Comparison of ENCODE assay signal across 21 cellular contexts in the genomic region with DNA sequence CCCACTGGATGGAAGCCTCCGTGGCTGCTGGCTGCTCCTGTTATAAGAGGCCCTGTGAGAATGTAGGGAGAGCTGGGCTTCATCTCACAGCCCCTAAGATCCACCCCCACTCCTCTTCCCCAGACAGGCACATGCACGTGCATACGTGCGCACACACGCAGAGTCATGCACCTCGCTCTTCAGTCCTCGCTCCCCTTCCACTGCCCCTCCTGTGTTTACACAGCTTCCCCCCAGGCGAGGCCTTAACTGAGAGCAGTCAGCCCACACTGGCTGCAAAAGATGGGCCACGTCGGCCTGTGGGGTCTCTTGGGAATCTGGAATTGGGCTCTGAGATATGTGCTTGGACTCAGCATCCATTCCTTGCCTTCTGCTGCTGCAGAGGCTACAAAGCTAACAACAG. TPM values are rescaled to one million over a fixed set of nuclear protein-coding genes. Genes with fewer than 3 reads are reported as not detected.
DNase-seq lines count a peak whose midpoint lies in the region; ATAC-seq, FAIRE-seq and TF ChIP-seq lines count a peak whose summit lies in the region.
"Had no signal": no experiment of that assay in that cellular context is flagged by ENCODE, and none has a peak within 500 bp of the region (broad histone marks: within the 10 kb centered on the region; RNA-seq: fewer than 3 reads in every experiment).

No MANE protein-coding gene starts in this region.

- H3K23ac ChIP-seq in mesenchymal stem cell (ENCODE audit: low read length in 2 of 2), result no peak overlapping the region

- DNase-seq in A549 (ENCODE audit: low read depth in 1 of 2, low spot score in 1 of 2) (no peak), GM23338 (ENCODE audit: low spot score) (no peak), WERI-Rb-1 (no peak), mesenchymal stem cell (peak; percentile 25), tibial artery (no peak), suprapubic skin (ENCODE audit: low spot score in 2 of 2) (no peak), NCI-H345 (lab: John Stamatoyannopoulos, UW) (no peak)
- DNase-seq: activated CD4-positive, CD25-positive, alpha-beta regulatory T cell treated with anti-CD3 and anti-CD28 coated beads, Interleukin-2, amount 50 U/mL, for 72 hours; aorta; DND-41; hypothalamus; NCI-H2081; stimulated activated naive CD4-positive, alpha-beta T cell treated with Interleukin-2 at 50 U/mL for 16 hours; upper lobe of left lung had no signal

- no peak for TF ChIP-seq RAD21 in A549 (conservative IDR thresholded peaks at IDR 0.05 in 1 of 2, IDR thresholded peaks at IDR 0.05 in 1 of 2)

- TF ChIP-seq POLR2A in A549 (IDR thresholded peaks at IDR 0.05; ENCODE audit: low read length) (no peak), suprapubic skin (IDR thresholded peaks at IDR 0.05) (no peak)

- peak overlapping the region; percentile 62 to 82 for H3K4ac ChIP-seq in mesenchymal stem cell (ENCODE audit: low read depth in 1 of 2, low read length in 2 of 2)

- CTCF ChIA-PET in A549 (lab: Yijun Ruan, JAX), result interaction anchor here (0.7 to 5.8 kb wide), 9 partner anchors 9 to 189 kb away, joined by 3 to 27 read pairs (median 4); no protein-coding TSS in a partner anchor

- H2BK12ac ChIP-seq in mesenchymal stem cell (ENCODE audit: low read length in 2 of 2), result peak overlapping the region; percentile 99 to 100

- intact Hi-C loops in tibial artery (cut with DNase I; ENCODE audit: low total_unique reads), result no loop called here

- H4K91ac ChIP-seq in mesenchymal stem cell (ENCODE audit: low read length), result peak overlapping the region; percentile 99

- peak overlapping the region; percentile 92 for H4K8ac ChIP-seq in mesenchymal stem cell (ENCODE audit: low read length)

- H2AFZ ChIP-seq in GM23338 (peak overlapping the region; percentile 92), mesenchymal stem cell (ENCODE audit: low read depth, low read length) (no peak overlapping the region)

- H4K20me1 ChIP-seq in GM23338 (replicated peaks; ENCODE audit: insufficient read depth), result no peaks in the 10 kb centered on the region

- H2BK120ac ChIP-seq in mesenchymal stem cell (ENCODE audit: low read depth, low read length), result peak overlapping the region; percentile 96

- H3K9ac ChIP-seq in mesenchymal stem cell (ENCODE audit: low read length), result peak overlapping the region; percentile 31

- no peaks in the 10 kb centered on the region for H3K79me2 ChIP-seq in GM23338 (replicated peaks; ENCODE audit: insufficient read depth)

- no peak for TF ChIP-seq CTCF in A549 (IDR thresholded peaks at IDR 0.05)
- TF ChIP-seq CTCF in GM23338 (conservative IDR thresholded peaks at IDR 0.05; ENCODE audit: low read depth in 2 of 2), result no peak
- 0 out of 2 replicates have a peak, but pooled peaks have one; percentile 1 for TF ChIP-seq CTCF in WERI-Rb-1 (IDR thresholded peaks at IDR 0.05; ENCODE audit: low read depth, low read length)
- no peak for TF ChIP-seq CTCF in tibial artery (IDR thresholded peaks at IDR 0.05)
- no peak for TF ChIP-seq CTCF in suprapubic skin (IDR thresholded peaks at IDR 0.05)

- no peaks in the 10 kb centered on the region; the same call in 2 of the 3 replicates for H3K9me3 ChIP-seq in A549
- H3K9me3 ChIP-seq in WERI-Rb-1 (ENCODE audit: severe bottlenecking), result peaks cover 8% of the 10 kb centered on the region
- no peaks in the 10 kb centered on the region for H3K9me3 ChIP-seq in mesenchymal stem cell (ENCODE audit: control insufficient read depth, low read length)
- H3K9me3 ChIP-seq in tibial artery, result peaks cover 0 to 8% (median 4%) of the 10 kb centered on the region in 3 donors
- no peaks in the 10 kb centered on the region for H3K9me3 ChIP-seq in suprapubic skin
- H3K9me3 ChIP-seq: ovary, upper lobe of left lung had no signal

- peaks cover 28% of the 10 kb centered on the region for H3K4me1 Mint-ChIP-seq in GM23338

- H3K4me2 ChIP-seq in A549 (no peak overlapping the region; the same call in 2 of the 3 replicates), GM23338 (no peak overlapping the region), mesenchymal stem cell (ENCODE audit: low read length, poor library complexity, severe bottlenecking) (no peak overlapping the region)

- no peaks in the 10 kb centered on the region for H3K79me1 ChIP-seq in mesenchymal stem cell (replicated peaks; ENCODE audit: low read length, poor library complexity, severe bottlenecking)

- no peak overlapping the region for H3K27ac Mint-ChIP-seq in GM23338
- H3K27ac Mint-ChIP-seq: IgD-negative memory B cell had no signal

- H3K14ac ChIP-seq in mesenchymal stem cell (ENCODE audit: low read length in 2 of 2), result peak overlapping the region in 1 of 2 experiments; percentile 76

- H3K18ac ChIP-seq in mesenchymal stem cell (ENCODE audit: low read depth in 1 of 2, low read length in 2 of 2), result peak overlapping the region; percentile 99

- no peak for FAIRE-seq in A549 (lab: Jason Lieb, UNC)

- H3K27me3 ChIP-seq in GM23338 (ENCODE audit: insufficient read depth) (no peaks in the 10 kb centered on the region), WERI-Rb-1 (ENCODE audit: insufficient read depth, low read depth, severe bottlenecking) (no peaks in the 10 kb centered on the region), mesenchymal stem cell (ENCODE audit: control insufficient read depth in 1 of 2, insufficient read depth in 1 of 2, low read length in 2 of 2) (no peaks in the 10 kb centered on the region), tibial artery (peaks cover 0 to 28% of the 10 kb centered on the region in 2 donors), suprapubic skin (no peaks in the 10 kb centered on the region)
- H3K27me3 ChIP-seq: ovary, upper lobe of left lung had no signal

- no peak overlapping the region for H3K4me3 Mint-ChIP-seq in GM23338
- H3K4me3 Mint-ChIP-seq: IgD-negative memory B cell had no signal

- no peaks in the 10 kb centered on the region for H3F3A ChIP-seq in GM23338 (replicated peaks; ENCODE audit: low read depth)

- peaks cover 18% of the 10 kb centered on the region for H3K27me3 Mint-ChIP-seq in GM23338 (ENCODE audit: insufficient read depth, low read depth, poor library complexity)

- peak overlapping the region; percentile 60 for H2BK15ac ChIP-seq in mesenchymal stem cell (ENCODE audit: low read depth, poor library complexity, severe bottlenecking)

- H2AK5ac ChIP-seq in mesenchymal stem cell (ENCODE audit: low read length, severe bottlenecking), result peak overlapping the region; percentile 80

- peak overlapping the region; percentile 86 to 97 for H3K27ac ChIP-seq in A549
- no peak overlapping the region for H3K27ac ChIP-seq in GM23338 (ENCODE audit: low read depth)
- peak overlapping the region; percentile 79 for H3K27ac ChIP-seq in WERI-Rb-1
- H3K27ac ChIP-seq in mesenchymal stem cell (ENCODE audit: low read length, poor library complexity, severe bottlenecking), result no peak overlapping the region
- H3K27ac ChIP-seq in tibial artery, result no peak overlapping the region
- H3K27ac ChIP-seq in suprapubic skin, result no peak overlapping the region
- H3K27ac ChIP-seq: ovary had no signal

- no peak overlapping the region for H3K4me3 ChIP-seq in A549
- no peak overlapping the region for H3K4me3 ChIP-seq in GM23338
- no peak overlapping the region for H3K4me3 ChIP-seq in WERI-Rb-1 (ENCODE audit: low read depth, low read length)
- H3K4me3 ChIP-seq in mesenchymal stem cell (ENCODE audit: insufficient read depth in 1 of 2, low read depth in 1 of 2, low read length in 2 of 2), result no peak overlapping the region
- no peak overlapping the region for H3K4me3 ChIP-seq in tibial artery
- H3K4me3 ChIP-seq in suprapubic skin, result no peak overlapping the region
- H3K4me3 ChIP-seq: ovary, upper lobe of left lung had no signal

- no peak for ATAC-seq in A549
- ATAC-seq in GM23338, result no peak
- no peak for ATAC-seq in HG02610 (IDR thresholded peaks at IDR 0.05; ENCODE audit: unreplicated experiment)
- ATAC-seq: sciatic nerve had no signal

- no peaks in the 10 kb centered on the region for H3K9me2 ChIP-seq in GM23338 (ENCODE audit: insufficient read depth)

- peaks cover 14% of the 10 kb centered on the region for H3K9me3 Mint-ChIP-seq in GM23338

- no peaks in the 10 kb centered on the region for H3K36me3 ChIP-seq in GM23338 (ENCODE audit: insufficient read depth)
- no peaks in the 10 kb centered on the region for H3K36me3 ChIP-seq in WERI-Rb-1
- H3K36me3 ChIP-seq in mesenchymal stem cell (ENCODE audit: control insufficient read depth in 1 of 2, insufficient read depth in 2 of 2, low read depth in 1 of 2, low read length in 2 of 2), result no peaks in the 10 kb centered on the region
- no peaks in the 10 kb centered on the region for H3K36me3 ChIP-seq in tibial artery
- no peaks in the 10 kb centered on the region for H3K36me3 ChIP-seq in suprapubic skin
- H3K36me3 ChIP-seq: ovary, upper lobe of left lung had no signal

- H2BK5ac ChIP-seq in mesenchymal stem cell (ENCODE audit: low read depth, low read length, poor library complexity, severe bottlenecking), result no peak overlapping the region

- H3K36me3 Mint-ChIP-seq in GM23338 (ENCODE audit: low read depth), result peaks cover 8% of the 10 kb centered on the region; the same call in 2 of the 3 replicates

- WGBS in A549 (ENCODE audit: missing lambda C conversion rate), result 87% methylated on average over 8 of the region's 10 CpGs
- WGBS in mesenchymal stem cell, result 72% methylated on average over 9 of the region's 10 CpGs
- 53% methylated on average over 10 of the region's 10 CpGs for WGBS in suprapubic skin

- POLR2A ChIA-PET in A549 (lab: Yijun Ruan, JAX), result interaction anchor here (1.7 kb wide), 1 partner anchor 50 kb away, joined by 9 read pairs; a partner anchor contains a TSS

- TF ChIP-seq EP300 in A549 (IDR thresholded peaks at IDR 0.05), result no peak
- no peak for TF ChIP-seq EP300 in suprapubic skin (IDR thresholded peaks at IDR 0.05)

- H3K4me1 ChIP-seq in A549, result peaks cover 56% of the 10 kb centered on the region
- peaks cover 22% of the 10 kb centered on the region for H3K4me1 ChIP-seq in GM23338 (ENCODE audit: insufficient read depth)
- peaks cover 37% of the 10 kb centered on the region for H3K4me1 ChIP-seq in mesenchymal stem cell (ENCODE audit: control insufficient read depth, insufficient read depth, low read depth, low read length)
- peaks cover 0 to 13% (median 0%) of the 10 kb centered on the region in 4 donors for H3K4me1 ChIP-seq in tibial artery
- peaks cover 28% of the 10 kb centered on the region for H3K4me1 ChIP-seq in suprapubic skin

RNA-seq across cellular contexts. Expression of a gene that starts 35.2 kb away (rescaled TPM):
- polyA plus RNA-seq in A549 (2011; rRNA removed) (not detected in 2 replicates), A549 (2017; fragmentation: RNase III; extraction: RNeasy Plus Mini Kit Qiagen cat#74134 plus additional on column Dnase treatment) (not detected in 3 replicates), GM23338 (2016; fragmentation: Nextera tagmentation; extraction: Ambion mirVana) (not detected in 2 replicates)
- polyA plus RNA-seq in A549 (2012; cell fraction: cytosol; rRNA removed), result not detected in 2 replicates
- not detected in 2 replicates for polyA plus RNA-seq in A549 (2012; cell fraction: nucleus; rRNA removed)
- polyA minus RNA-seq in A549 (2011; rRNA and poly(A)+ RNA removed), result not detected in 2 replicates
- total RNA-seq in GM23338 (2014; rRNA removed; shearing (Covaris generic)), result not detected in 2 replicates
- not detected for polyA plus RNA-seq in mesenchymal stem cell (2013, experiment 1 of 2)
- not detected for polyA plus RNA-seq in mesenchymal stem cell (2013, experiment 2 of 2)
- total RNA-seq in suprapubic skin, result not detected
- total RNA-seq: aorta, H4, mononuclear cell, OCI-LY7, ovary, sciatic nerve, upper lobe of left lung had no signal
- polyA plus RNA-seq: IgD-negative memory B cell, ovary had no signal

RNA-seq across cellular contexts. Expression of a gene that starts 50.0 kb away (rescaled TPM):
- 43.2 and 53.0 TPM in 2 replicates for polyA plus RNA-seq in A549 (2011; rRNA removed)
- 32.8 and 35.7 TPM in 2 replicates for polyA plus RNA-seq in A549 (2012; cell fraction: cytosol; rRNA removed)
- 64.8 and 72.6 TPM in 2 replicates for polyA plus RNA-seq in A549 (2012; cell fraction: nucleus; rRNA removed)
- 44.1 to 48.8 TPM (median 48.3 TPM) in 3 replicates for polyA plus RNA-seq in A549 (2017; fragmentation: RNase III; extraction: RNeasy Plus Mini Kit Qiagen cat#74134 plus additional on column Dnase treatment)
- polyA minus RNA-seq in A549 (2011; rRNA and poly(A)+ RNA removed), result 40.6 and 49.4 TPM in 2 replicates
- total RNA-seq in GM23338 (2014; rRNA removed; shearing (Covaris generic)), result 55.6 and 64.7 TPM in 2 replicates
- polyA plus RNA-seq in GM23338 (2016; fragmentation: Nextera tagmentation; extraction: Ambion mirVana), result 28.6 and 32.0 TPM in 2 replicates
- polyA plus RNA-seq in mesenchymal stem cell (2013, experiment 1 of 2), result 37.2 TPM
- polyA plus RNA-seq in mesenchymal stem cell (2013, experiment 2 of 2), result 35.9 TPM
- total RNA-seq in suprapubic skin, result 10 to 100 TPM; 44.3 to 99.2 (median 55.6) TPM

Comparison
In these comparisons a context has a peak if more than half of its experiments do, and no peak if none do; other contexts are left out.
1. H3K27ac ChIP-seq: peak in A549 (2 of 2) and WERI-Rb-1 (single experiment); none in GM23338 (single experiment), mesenchymal stem cell (single experiment), tibial artery (0 of 2) and suprapubic skin (single experiment).